8 cellular contexts compared by ENCODE assay signal in the genomic region with DNA sequence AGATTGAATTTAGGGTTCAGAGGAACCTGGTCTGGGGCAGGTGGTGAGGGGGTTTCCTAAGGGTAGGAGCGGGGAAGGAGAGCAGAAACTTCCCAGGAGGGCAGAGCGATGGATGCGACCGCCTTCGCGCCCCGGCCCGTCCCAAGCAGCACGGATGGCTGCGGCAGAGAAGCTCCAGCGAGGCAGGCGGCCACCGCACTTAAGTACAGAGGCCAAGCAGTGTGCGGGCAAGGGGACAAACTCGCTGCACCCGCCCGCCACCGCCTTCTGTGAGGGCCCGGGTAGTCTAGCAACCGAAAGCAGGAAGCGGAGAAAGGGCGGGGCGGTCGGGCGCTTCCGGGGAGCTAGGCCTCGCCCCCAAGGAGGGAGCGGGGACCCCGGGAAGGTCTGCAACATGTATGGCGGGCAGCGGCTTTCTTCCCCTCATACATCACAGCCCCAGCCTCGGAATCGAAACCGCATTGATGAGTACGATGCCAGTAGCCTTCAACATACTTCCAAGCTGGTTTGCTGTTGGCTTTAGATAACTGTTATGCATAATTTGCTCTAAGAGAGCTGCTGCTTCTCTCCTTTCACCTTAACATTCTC. TPM values are rescaled to one million over a fixed set of nuclear protein-coding genes. Genes with fewer than 3 reads are reported as not detected.
A peak's percentile ranks its signal among the peaks of the same experiment; 100 is the strongest.
DNase-seq lines count a peak whose midpoint lies in the region; TF ChIP-seq lines count a peak whose summit lies in the region.

A gene with protein sequence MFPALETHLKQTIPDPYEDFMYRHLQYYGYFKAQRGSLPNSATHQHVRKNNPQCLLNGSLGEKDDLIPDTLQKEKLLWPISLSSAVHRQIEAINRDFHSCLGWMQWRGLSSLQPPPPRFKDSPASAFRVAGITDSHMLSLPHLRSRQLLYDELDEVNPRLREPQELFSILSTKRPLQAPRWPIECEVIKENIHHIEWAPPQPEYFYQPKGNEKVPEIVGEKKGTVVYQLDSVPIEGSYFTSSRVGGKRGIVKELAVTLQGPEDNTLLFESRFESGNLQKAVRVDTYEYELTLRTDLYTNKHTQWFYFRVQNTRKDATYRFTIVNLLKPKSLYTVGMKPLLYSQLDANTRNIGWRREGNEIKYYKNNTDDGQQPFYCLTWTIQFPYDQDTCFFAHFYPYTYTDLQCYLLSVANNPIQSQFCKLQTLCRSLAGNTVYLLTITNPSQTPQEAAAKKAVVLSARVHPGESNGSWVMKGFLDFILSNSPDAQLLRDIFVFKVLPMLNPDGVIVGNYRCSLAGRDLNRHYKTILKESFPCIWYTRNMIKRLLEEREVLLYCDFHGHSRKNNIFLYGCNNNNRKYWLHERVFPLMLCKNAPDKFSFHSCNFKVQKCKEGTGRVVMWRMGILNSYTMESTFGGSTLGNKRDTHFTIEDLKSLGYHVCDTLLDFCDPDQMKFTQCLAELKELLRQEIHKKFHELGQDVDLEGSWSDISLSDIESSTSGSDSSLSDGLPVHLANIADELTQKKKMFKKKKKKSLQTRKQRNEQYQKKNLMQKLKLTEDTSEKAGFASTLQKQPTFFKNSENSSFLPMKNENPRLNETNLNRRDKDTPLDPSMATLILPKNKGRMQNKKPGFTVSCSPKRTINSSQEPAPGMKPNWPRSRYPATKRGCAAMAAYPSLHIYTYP (minus strand): TSS at position 288 of the 588 bp plus-strand sequence. CDS start 719 bp downstream, outside the sequence.

- peaks cover 47% of the 10 kb centered on the region for H3F3A ChIP-seq in GM23248 (ENCODE audit: insufficient read depth)

- H4K20me1 ChIP-seq in GM23248 (ENCODE audit: insufficient read depth) = no peaks in the 10 kb centered on the region

- H3K79me2 ChIP-seq in GM23248 (ENCODE audit: insufficient read depth) = no peaks in the 10 kb centered on the region

- peak within 1 kb of the TSS; percentile 96 for H3K27ac Mint-ChIP-seq in activated naive CD8-positive, alpha-beta T cell treated with anti-CD3 and anti-CD28 coated beads for 36 hours

- peak; percentile 79 for TF ChIP-seq POLR2A in transverse colon (IDR thresholded peaks at IDR 0.05)

- DNase-seq in EL = peak; percentile 82
- peak; percentile 83 for DNase-seq in GM23248
- peak; percentile 75 for DNase-seq in LoVo (ENCODE audit: low spot score)
- DNase-seq in SK-N-MC (ENCODE audit: low read depth, low spot score) = no peak
- DNase-seq in activated naive CD8-positive, alpha-beta T cell treated with anti-CD3 and anti-CD28 coated beads for 36 hours = peak; percentile 92
- peak; percentile 92 for DNase-seq in cardiac septum (ENCODE audit: low spot score)
- peak; percentile 21 for DNase-seq in pons (ENCODE audit: low spot score)
- DNase-seq in transverse colon = peak; percentile 89

- H3K4me3 Mint-ChIP-seq in activated naive CD8-positive, alpha-beta T cell treated with anti-CD3 and anti-CD28 coated beads for 36 hours = peak within 1 kb of the TSS; percentile 92

- no peaks in the 10 kb centered on the region for H3K9me3 ChIP-seq in GM23248 (ENCODE audit: low read depth)
- H3K9me3 ChIP-seq in SK-N-MC (ENCODE audit: low read depth, low read length) = no peaks in the 10 kb centered on the region
- H3K9me3 ChIP-seq in transverse colon = no peaks in the 10 kb centered on the region

- TF ChIP-seq EP300 in transverse colon (IDR thresholded peaks at IDR 0.05; ENCODE audit: low read depth) = no peak

- in situ Hi-C loops in GM23248 (cut with MboI) = no loop called here
- in situ Hi-C loops in transverse colon (cut with MboI; ENCODE audit: low pct_ligation_motif_present in 1 of 4, low pct_unique_long_range_greater_than_20kb in 1 of 4, low sequenced_read_pairs in 3 of 4) = loop anchor here in 1 of 4 donors (10.0 kb wide), 1 partner anchor 70 kb away; the partner anchor contains the start of gene MTCH2

- peaks cover 25% of the 10 kb centered on the region for H3K4me1 Mint-ChIP-seq in activated naive CD8-positive, alpha-beta T cell treated with anti-CD3 and anti-CD28 coated beads for 36 hours

- H3K4me2 ChIP-seq in GM23248 (ENCODE audit: unreplicated experiment) = peak within 1 kb of the TSS; percentile 85

- peaks cover 15% of the 10 kb centered on the region for H3K36me3 Mint-ChIP-seq in activated naive CD8-positive, alpha-beta T cell treated with anti-CD3 and anti-CD28 coated beads for 36 hours

- H3K27me3 ChIP-seq in GM23248 (replicated peaks; ENCODE audit: insufficient read depth) (no peaks in the 10 kb centered on the region), transverse colon (no peaks in the 10 kb centered on the region)

- TF ChIP-seq CTCF in transverse colon (IDR thresholded peaks at IDR 0.05) = no peak

- 2 to 8% methylated on average over 20 to 32 of the region's 35 CpGs for WGBS in GM23248 (ENCODE audit: low coverage in 1 of 2, low lambda C conversion rate in 2 of 2, missing lambda C conversion rate in 2 of 2), 2 experiments
- 0 to 1% methylated on average over 3 to 35 of the region's 35 CpGs for WGBS in transverse colon (ENCODE audit: low coverage in 1 of 2), 2 donors

- no peaks in the 10 kb centered on the region for H3K27me3 Mint-ChIP-seq in activated naive CD8-positive, alpha-beta T cell treated with anti-CD3 and anti-CD28 coated beads for 36 hours

- H3K9me2 ChIP-seq in GM23248 (ENCODE audit: insufficient read depth) = no peaks in the 10 kb centered on the region

- peak within 1 kb of the TSS; percentile 84 for H2AFZ ChIP-seq in GM23248

- intact Hi-C loops in cardiac septum (cut with DNase I) (no loop called here), transverse colon (cut with DNase I; ENCODE audit: low total_unique reads) (loop anchor here (5.0 kb wide), 1 partner anchor 138 kb away; the partner anchor contains the start of genes KBTBD4 and NDUFS3)

- peak within 1 kb of the TSS; percentile 83 for H3K4me3 ChIP-seq in GM23248
- peak within 1 kb of the TSS; percentile 81 for H3K4me3 ChIP-seq in SK-N-MC
- peak within 1 kb of the TSS; percentile 64 to 91 (median 78) for H3K4me3 ChIP-seq in transverse colon

- H3K36me3 ChIP-seq in GM23248 (ENCODE audit: low read depth) (peaks cover 38% of the 10 kb centered on the region), SK-N-MC (ENCODE audit: insufficient read depth, low read length) (peaks cover 43% of the 10 kb centered on the region), transverse colon (peaks cover 0 to 27% (median 9%) of the 10 kb centered on the region in 4 donors)

- H3K4me1 ChIP-seq in GM23248 (ENCODE audit: insufficient read depth) (peaks cover 4% of the 10 kb centered on the region; the same call in 1 of the 2 replicates), transverse colon (peaks cover 0 to 8% (median 5%) of the 10 kb centered on the region in 4 donors)

- peak within 1 kb of the TSS; percentile 79 for H3K9ac ChIP-seq in GM23248
- peak within 1 kb of the TSS; percentile 31 for H3K9ac ChIP-seq in SK-N-MC (ENCODE audit: insufficient read length)

- H3K9me3 Mint-ChIP-seq in activated naive CD8-positive, alpha-beta T cell treated with anti-CD3 and anti-CD28 coated beads for 36 hours = no peaks in the 10 kb centered on the region

- peak within 1 kb of the TSS; percentile 39 for H3K27ac ChIP-seq in GM23248
- peak within 1 kb of the TSS; percentile 83 for H3K27ac ChIP-seq in SK-N-MC
- peak within 1 kb of the TSS; percentile 82 to 92 (median 85) for H3K27ac ChIP-seq in transverse colon

RNA-seq across cellular contexts. Expression of the gene that starts here (rescaled TPM):
- 0.63 and 2.7 TPM in 2 replicates for total RNA-seq in GM23248 (2014; rRNA removed; shearing (Covaris generic))
- 0.35 and 0.51 TPM in 2 replicates for polyA plus RNA-seq in GM23248 (2016; fragmentation: Nextera tagmentation; extraction: Ambion mirVana)
- 1 to 10 TPM; 2.9 to 5.5 TPM for total RNA-seq in activated naive CD8-positive, alpha-beta T cell treated with anti-CD3 and anti-CD28 coated beads for 36 hours
- total RNA-seq in cardiac septum (1.2 TPM), transverse colon (10 to 100 TPM in 2 of 4 donors, 1 to 10 TPM in 2; 3.3 to 13.5 (median 8.0) TPM)
